Comparison of ENCODE assay signal across 8 cellular contexts in the genomic region with DNA sequence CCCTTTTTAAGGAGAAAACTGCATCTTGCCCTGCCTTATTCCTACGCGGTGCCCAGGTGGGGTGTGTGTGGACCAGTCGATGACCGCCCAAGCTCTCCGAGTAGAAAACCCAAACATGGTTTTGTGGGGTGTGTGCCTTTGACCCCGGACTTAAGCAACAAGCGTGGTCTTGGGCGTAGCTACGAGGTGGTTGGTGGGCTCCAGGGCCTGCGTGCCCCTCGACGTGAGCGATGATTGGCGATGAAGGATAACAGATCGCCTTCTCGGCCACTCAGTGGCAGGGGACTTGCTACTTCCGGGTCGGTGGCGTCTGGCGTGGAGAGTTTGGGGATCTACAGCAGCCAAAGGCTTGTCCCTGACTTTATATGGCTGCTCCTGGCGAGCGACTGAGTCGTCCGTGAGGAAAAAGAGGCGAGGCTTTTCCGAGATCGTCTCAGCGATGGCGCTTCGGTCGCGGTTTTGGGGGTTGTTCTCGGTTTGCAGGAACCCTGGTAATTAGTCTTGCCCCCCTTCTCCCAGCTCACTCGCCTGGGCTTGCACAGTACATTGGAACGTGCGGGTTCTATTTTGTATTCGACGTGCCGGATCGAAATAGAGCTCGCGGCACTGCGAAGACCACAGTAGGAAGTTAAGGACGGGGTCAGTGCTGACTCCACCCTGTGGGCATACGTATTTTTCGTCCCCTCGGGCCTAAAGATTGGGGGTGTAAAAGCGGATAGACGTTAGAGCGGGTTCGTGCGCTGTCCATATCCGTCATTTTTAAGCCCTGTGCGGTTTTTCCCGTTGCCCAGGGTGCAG. TPM values are rescaled to one million over a fixed set of nuclear protein-coding genes. Genes with fewer than 3 reads are reported as not detected.
DNase-seq lines count a peak whose midpoint lies in the region; TF ChIP-seq lines count a peak whose summit lies in the region.

A gene (plus strand): TSS at position 319 of the 798 bp plus-strand sequence. CDS start 121 bp downstream, at position 440.

- H3K9me3 ChIP-seq in effector memory CD4-positive, alpha-beta T cell (ENCODE audit: control insufficient read depth, low read length) = no peaks in the 10 kb centered on the region

- H3K4me1 ChIP-seq in effector memory CD4-positive, alpha-beta T cell (ENCODE audit: control insufficient read depth, insufficient read depth, low read length, poor library complexity, severe bottlenecking) = peaks cover 34% of the 10 kb centered on the region

- DNase-seq in CMK (ENCODE audit: low read depth) (peak; percentile 89), GM20000 (ENCODE audit: low spot score) (peak; percentile 94), HT-29 (ENCODE audit: low spot score) (peak; percentile 89), NOMO-1 (lab: John Stamatoyannopoulos, UW; ENCODE audit: unreplicated experiment in 2 of 2) (peak; percentile 97 to 99), lung microvascular endothelial cell (ENCODE audit: low read depth in 2 of 2) (peak; percentile 99)
- peak; percentile 81 to 85 (median 81) for DNase-seq in effector memory CD4-positive, alpha-beta T cell
- DNase-seq in stimulated activated CD8-positive, alpha-beta memory T cell treated with anti-CD3 and anti-CD28 coated beads, Interleukin-12 subunit alpha, Interleukin-12 subunit beta, amount 100 ng/mL, for 1 hour (ENCODE audit: low read depth) = peak; percentile 81

- peak within 1 kb of the TSS; percentile 88 for H3K4me3 ChIP-seq in effector memory CD4-positive, alpha-beta T cell (ENCODE audit: insufficient read depth, low read depth, low read length, poor library complexity, severe bottlenecking)

- peaks cover 31% of the 10 kb centered on the region for H3K36me3 ChIP-seq in effector memory CD4-positive, alpha-beta T cell (ENCODE audit: control insufficient read depth, insufficient read depth, low read length)

- CTCF ChIA-PET in activated CD8-positive, alpha-beta memory T cell treated with anti-CD3 and anti-CD28 coated beads for 36 hours (lab: Charles Lee) = interaction anchor here (1.0 to 1.4 kb wide), 2 partner anchors 64 to 99 kb away, joined by 7 to 8 read pairs; a partner anchor contains a TSS

- H3K27me3 ChIP-seq in effector memory CD4-positive, alpha-beta T cell (replicated peaks; ENCODE audit: control insufficient read depth, insufficient read depth, low read length, poor library complexity, severe bottlenecking) = no peaks in the 10 kb centered on the region

- POLR2A ChIA-PET in activated CD8-positive, alpha-beta memory T cell treated with anti-CD3 and anti-CD28 coated beads for 36 hours (lab: Charles Lee) = interaction anchor here (0.6 to 3.0 kb wide), 10 partner anchors 11 to 182 kb away, joined by 3 to 20 read pairs (median 4); a partner anchor contains a TSS

- peak within 1 kb of the TSS; percentile 91 for H3K27ac ChIP-seq in effector memory CD4-positive, alpha-beta T cell (ENCODE audit: insufficient read depth, low read length, poor library complexity, severe bottlenecking)

- no peak for TF ChIP-seq CTCF in GM20000 (IDR thresholded peaks at IDR 0.05; ENCODE audit: extremely low read depth, missing control alignments)

RNA-seq across cellular contexts. Expression of the gene that starts here (rescaled TPM):
- total RNA-seq in HT-29 (2014; rRNA removed; shearing (Covaris generic)) = 98.4 and 101 TPM in 2 replicates
- total RNA-seq in activated CD8-positive, alpha-beta memory T cell treated with anti-CD3 and anti-CD28 coated beads for 36 hours = 100 to 1,000 TPM; 129 to 130 TPM
- total RNA-seq in lung microvascular endothelial cell = 50.1 and 69.8 TPM in 2 replicates

Comparison
In these comparisons a context has a peak if more than half of its experiments do, and no peak if none do; other contexts are left out.
1. Peak in every context shown above with its lines: DNase-seq, H3K4me3 ChIP-seq and H3K27ac ChIP-seq.